ENCODE assay signal across 1 cellular context in genomic region chr6:85866758-85867401, GRCh38.
TF ChIP-seq lines count a peak whose summit lies in the region.

No MANE protein-coding gene starts in this region.

TF ChIP-seq in GM23338, 12 proteins besides CTCF, POLR2A, EP300 and RAD21 (continued from another document):
- no peak for TF ChIP-seq REST (IDR thresholded peaks at IDR 0.05; ENCODE audit: unreplicated experiment)
- TF ChIP-seq NANOG (IDR thresholded peaks at IDR 0.05; ENCODE audit: borderline replicate concordance) = no peak
- TF ChIP-seq ETS1 (IDR thresholded peaks at IDR 0.05) = no peak
- no peak for TF ChIP-seq EZH2phosphoT487 (IDR thresholded peaks at IDR 0.05; ENCODE audit: unreplicated experiment)
- TF ChIP-seq, protein P1, sequence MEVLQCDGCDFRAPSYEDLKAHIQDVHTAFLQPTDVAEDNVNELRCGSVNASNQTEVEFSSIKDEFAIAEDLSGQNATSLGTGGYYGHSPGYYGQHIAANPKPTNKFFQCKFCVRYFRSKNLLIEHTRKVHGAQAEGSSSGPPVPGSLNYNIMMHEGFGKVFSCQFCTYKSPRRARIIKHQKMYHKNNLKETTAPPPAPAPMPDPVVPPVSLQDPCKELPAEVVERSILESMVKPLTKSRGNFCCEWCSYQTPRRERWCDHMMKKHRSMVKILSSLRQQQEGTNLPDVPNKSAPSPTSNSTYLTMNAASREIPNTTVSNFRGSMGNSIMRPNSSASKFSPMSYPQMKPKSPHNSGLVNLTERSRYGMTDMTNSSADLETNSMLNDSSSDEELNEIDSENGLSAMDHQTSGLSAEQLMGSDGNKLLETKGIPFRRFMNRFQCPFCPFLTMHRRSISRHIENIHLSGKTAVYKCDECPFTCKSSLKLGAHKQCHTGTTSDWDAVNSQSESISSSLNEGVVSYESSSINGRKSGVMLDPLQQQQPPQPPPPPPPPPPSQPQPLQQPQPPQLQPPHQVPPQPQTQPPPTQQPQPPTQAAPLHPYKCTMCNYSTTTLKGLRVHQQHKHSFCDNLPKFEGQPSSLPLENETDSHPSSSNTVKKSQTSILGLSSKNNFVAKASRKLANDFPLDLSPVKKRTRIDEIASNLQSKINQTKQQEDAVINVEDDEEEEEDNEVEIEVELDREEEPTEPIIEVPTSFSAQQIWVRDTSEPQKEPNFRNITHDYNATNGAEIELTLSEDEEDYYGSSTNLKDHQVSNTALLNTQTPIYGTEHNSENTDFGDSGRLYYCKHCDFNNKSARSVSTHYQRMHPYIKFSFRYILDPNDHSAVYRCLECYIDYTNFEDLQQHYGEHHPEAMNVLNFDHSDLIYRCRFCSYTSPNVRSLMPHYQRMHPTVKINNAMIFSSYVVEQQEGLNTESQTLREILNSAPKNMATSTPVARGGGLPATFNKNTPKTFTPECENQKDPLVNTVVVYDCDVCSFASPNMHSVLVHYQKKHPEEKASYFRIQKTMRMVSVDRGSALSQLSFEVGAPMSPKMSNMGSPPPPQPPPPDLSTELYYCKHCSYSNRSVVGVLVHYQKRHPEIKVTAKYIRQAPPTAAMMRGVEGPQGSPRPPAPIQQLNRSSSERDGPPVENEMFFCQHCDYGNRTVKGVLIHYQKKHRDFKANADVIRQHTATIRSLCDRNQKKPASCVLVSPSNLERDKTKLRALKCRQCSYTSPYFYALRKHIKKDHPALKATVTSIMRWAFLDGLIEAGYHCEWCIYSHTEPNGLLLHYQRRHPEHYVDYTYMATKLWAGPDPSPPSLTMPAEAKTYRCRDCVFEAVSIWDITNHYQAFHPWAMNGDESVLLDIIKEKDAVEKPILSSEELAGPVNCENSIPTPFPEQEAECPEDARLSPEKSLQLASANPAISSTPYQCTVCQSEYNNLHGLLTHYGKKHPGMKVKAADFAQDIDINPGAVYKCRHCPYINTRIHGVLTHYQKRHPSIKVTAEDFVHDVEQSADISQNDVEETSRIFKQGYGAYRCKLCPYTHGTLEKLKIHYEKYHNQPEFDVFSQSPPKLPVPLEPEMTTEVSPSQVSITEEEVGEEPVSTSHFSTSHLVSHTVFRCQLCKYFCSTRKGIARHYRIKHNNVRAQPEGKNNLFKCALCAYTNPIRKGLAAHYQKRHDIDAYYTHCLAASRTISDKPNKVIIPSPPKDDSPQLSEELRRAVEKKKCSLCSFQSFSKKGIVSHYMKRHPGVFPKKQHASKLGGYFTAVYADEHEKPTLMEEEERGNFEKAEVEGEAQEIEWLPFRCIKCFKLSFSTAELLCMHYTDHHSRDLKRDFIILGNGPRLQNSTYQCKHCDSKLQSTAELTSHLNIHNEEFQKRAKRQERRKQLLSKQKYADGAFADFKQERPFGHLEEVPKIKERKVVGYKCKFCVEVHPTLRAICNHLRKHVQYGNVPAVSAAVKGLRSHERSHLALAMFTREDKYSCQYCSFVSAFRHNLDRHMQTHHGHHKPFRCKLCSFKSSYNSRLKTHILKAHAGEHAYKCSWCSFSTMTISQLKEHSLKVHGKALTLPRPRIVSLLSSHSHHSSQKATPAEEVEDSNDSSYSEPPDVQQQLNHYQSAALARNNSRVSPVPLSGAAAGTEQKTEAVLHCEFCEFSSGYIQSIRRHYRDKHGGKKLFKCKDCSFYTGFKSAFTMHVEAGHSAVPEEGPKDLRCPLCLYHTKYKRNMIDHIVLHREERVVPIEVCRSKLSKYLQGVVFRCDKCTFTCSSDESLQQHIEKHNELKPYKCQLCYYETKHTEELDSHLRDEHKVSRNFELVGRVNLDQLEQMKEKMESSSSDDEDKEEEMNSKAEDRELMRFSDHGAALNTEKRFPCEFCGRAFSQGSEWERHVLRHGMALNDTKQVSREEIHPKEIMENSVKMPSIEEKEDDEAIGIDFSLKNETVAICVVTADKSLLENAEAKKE (CRISPR knock-in tag; IDR thresholded peaks at IDR 0.05) = no peak
